Comparison of ENCODE assay signal across 9 cellular contexts in the genomic region with DNA sequence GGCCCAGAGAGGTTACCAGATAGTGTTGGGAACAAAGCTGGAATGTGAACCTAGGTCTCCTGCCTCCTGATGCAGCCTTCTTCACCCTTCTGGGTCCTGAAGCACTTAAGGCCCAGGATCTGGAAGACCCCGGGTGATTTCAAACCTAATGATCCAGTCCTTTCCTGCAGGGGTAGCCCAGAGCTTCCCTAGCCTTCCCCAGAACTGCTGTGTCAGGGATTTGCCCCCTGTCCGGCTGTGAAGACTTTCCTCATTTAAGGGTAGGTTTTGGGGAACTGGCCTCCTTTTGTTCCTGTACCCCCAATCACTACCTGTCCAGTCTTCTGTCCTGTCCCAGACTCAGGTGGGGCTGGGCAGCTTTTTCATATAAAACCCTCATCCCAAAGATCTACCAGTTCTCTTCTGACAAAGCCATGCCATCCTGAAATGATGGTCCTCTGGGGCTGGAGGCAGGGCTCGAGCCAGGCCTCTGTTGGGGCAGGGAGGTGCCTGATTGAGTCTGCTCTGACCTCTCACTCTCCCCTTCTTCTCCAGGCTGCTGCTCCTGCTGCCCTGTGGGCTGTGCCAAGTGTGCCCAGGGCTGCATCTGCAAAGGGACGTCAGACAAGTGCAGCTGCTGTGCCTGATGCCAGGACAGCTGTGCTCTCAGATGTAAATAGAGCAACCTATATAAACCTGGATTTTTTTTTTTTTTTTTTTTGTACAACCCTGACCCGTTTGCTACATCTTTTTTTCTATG. TPM values are rescaled to one million over a fixed set of nuclear protein-coding genes. Genes with fewer than 3 reads are reported as not detected.
DNase-seq lines count a peak whose midpoint lies in the region; ATAC-seq and TF ChIP-seq lines count a peak whose summit lies in the region.
"Had no signal": no experiment of that assay in that cellular context is flagged by ENCODE, and none has a peak within 500 bp of the region (broad histone marks: within the 10 kb centered on the region; RNA-seq: fewer than 3 reads in every experiment).

No MANE protein-coding gene starts in this region.

- H2AFZ ChIP-seq in ACC112 (ENCODE audit: low read length, unreplicated experiment), result no peak overlapping the region
- H2AFZ ChIP-seq in IMR-90 (replicated peaks; ENCODE audit: low read length, poor library complexity), result no peak overlapping the region

- H3K79me1 ChIP-seq in IMR-90 (ENCODE audit: low read depth in 1 of 2, low read length in 2 of 2), result peaks cover 3% of the 10 kb centered on the region in 2 experiments; a peak in 1 of 4 replicates

- H3K9ac ChIP-seq in IMR-90 (ENCODE audit: low read depth, low read length) (no peak overlapping the region; the same call in 1 of the 2 replicates), muscle layer of colon (ENCODE audit: low read length) (no peak overlapping the region)

- no peaks in the 10 kb centered on the region for H3K36me3 ChIP-seq in ACC112 (ENCODE audit: insufficient read depth, low read length)
- no peaks in the 10 kb centered on the region; the same call in 1 of the 2 replicates for H3K36me3 ChIP-seq in IMR-90 (ENCODE audit: control insufficient read depth, insufficient read depth, low read length)
- no peaks in the 10 kb centered on the region for H3K36me3 ChIP-seq in muscle layer of colon (ENCODE audit: insufficient read depth, low read length)

- H3K18ac ChIP-seq in IMR-90 (ENCODE audit: low read depth, low read length), result no peak overlapping the region

- no peaks in the 10 kb centered on the region for H3K9me1 ChIP-seq in IMR-90 (ENCODE audit: insufficient read depth, low read length)

- H3K4ac ChIP-seq in IMR-90 (ENCODE audit: low read depth, low read length), result no peak overlapping the region

- H3K14ac ChIP-seq in IMR-90 (replicated peaks; ENCODE audit: low read depth, low read length), result no peak overlapping the region

- in situ Hi-C loops in IMR-90 (cut with MboI; ENCODE audit: low sequenced_read_pairs), result no loop called here

- H3K56ac ChIP-seq in IMR-90 (ENCODE audit: extremely low read depth, insufficient read depth, low read length), result no peak overlapping the region

- H3K79me2 ChIP-seq in ACC112 (ENCODE audit: control insufficient read depth, insufficient read depth, low read length, unreplicated experiment), result peaks cover 7% of the 10 kb centered on the region

- no peak overlapping the region for H4K91ac ChIP-seq in IMR-90 (ENCODE audit: insufficient read depth, low read depth, low read length)

- no peak overlapping the region for H2BK20ac ChIP-seq in IMR-90 (ENCODE audit: low read depth, low read length)

- TF ChIP-seq RAD21 in IMR-90 (IDR thresholded peaks at IDR 0.05; ENCODE audit: low read length), result no peak

- no peak for TF ChIP-seq CTCF in IMR-90 (conservative IDR thresholded peaks at IDR 0.05; ENCODE audit: low read depth, low read length)

- dilution Hi-C loops in IMR-90 (cut with HindIII; ENCODE audit: low sequenced_read_pairs, unreplicated experiment), result no loop called here

- no peak overlapping the region for H4K5ac ChIP-seq in IMR-90 (ENCODE audit: low read depth, low read length)

- no TSS peak for BruUV-seq in IMR-90 (replicated peaks; lab: Mats Ljungman, UMichigan)

- ATAC-seq in IMR-90 (ENCODE audit: low read depth) (no peak), HG03196 (IDR thresholded peaks at IDR 0.05; ENCODE audit: unreplicated experiment) (no peak)

- H2BK15ac ChIP-seq in IMR-90 (ENCODE audit: low read depth, low read length), result no peak overlapping the region

- POLR2A ChIA-PET in IMR-90 (lab: Charles Lee; ENCODE audit: unreplicated experiment), result no interaction called here

- H3K4me3 ChIP-seq in ACC112 (ENCODE audit: low read depth, low read length), result peak overlapping the region; percentile 91
- H3K4me3 ChIP-seq in IMR-90 (ENCODE audit: insufficient read depth, low read depth, low read length), result no peak overlapping the region
- peak overlapping the region in 1 of 2 donors; percentile 74 for H3K4me3 ChIP-seq in muscle layer of colon (ENCODE audit: low read depth in 1 of 2, low read length in 2 of 2)

- DNase-seq in IMR-90 (no peak), cerebellar cortex (ENCODE audit: low spot score) (peak; percentile 16), SHP77 (lab: John Stamatoyannopoulos, UW) (no peak), ecto neural progenitor cell (ENCODE audit: low spot score) (no peak)
- DNase-seq in activated CD8-positive, alpha-beta memory T cell treated with anti-CD3 and anti-CD28 coated beads, Interleukin-2, amount 50 U/mL, for 4 hours, result no peak
- DNase-seq: GOT3 had no signal

- H4K20me1 ChIP-seq in IMR-90 (ENCODE audit: insufficient read depth, low read length), result no peaks in the 10 kb centered on the region

- no peak overlapping the region for H4K8ac ChIP-seq in IMR-90 (ENCODE audit: low read depth in 2 of 2, low read length in 2 of 2)

- intact Hi-C loops in IMR-90 (cut with micrococcal nuclease), result loop anchor here (5.0 kb wide), 2 partner anchors 56 to 76 kb away; partner anchors contain the start of genes MT1E and MT2A

- peak overlapping the region; percentile 90 for H2AK9ac ChIP-seq in IMR-90 (replicated peaks; ENCODE audit: low read depth, low read length, poor library complexity)

- no peak overlapping the region for H3K27ac ChIP-seq in ACC112 (ENCODE audit: low read depth, low read length)
- no peak overlapping the region for H3K27ac ChIP-seq in IMR-90 (ENCODE audit: insufficient read depth, low read length)
- H3K27ac ChIP-seq in muscle layer of colon (ENCODE audit: low read depth, low read length), result peak overlapping the region; percentile 4

- no peak overlapping the region for H2BK120ac ChIP-seq in IMR-90 (ENCODE audit: low read depth, low read length)

- no CpG with 5 or more reads among the region's 5 CpGs for WGBS in IMR-90 (ENCODE audit: extremely low coverage in 2 of 2, insufficient read length in 1 of 2), 2 experiments

- TF ChIP-seq POLR2A in IMR-90 (IDR thresholded peaks at IDR 0.05; ENCODE audit: low read depth, low read length), result no peak

- no peak overlapping the region for H2BK5ac ChIP-seq in IMR-90 (ENCODE audit: low read depth, low read length, poor library complexity, severe bottlenecking)

- H3K4me1 ChIP-seq in ACC112 (ENCODE audit: control insufficient read depth, insufficient read depth, low read length, unreplicated experiment), result peaks cover 19% of the 10 kb centered on the region
- peaks cover 7% of the 10 kb centered on the region; the same call in 1 of the 2 replicates for H3K4me1 ChIP-seq in IMR-90 (ENCODE audit: control insufficient read depth, insufficient read depth, low read length)
- H3K4me1 ChIP-seq in muscle layer of colon (ENCODE audit: insufficient read depth, low read length), result peaks cover 30% of the 10 kb centered on the region

- CTCF ChIA-PET in IMR-90 (lab: Yijun Ruan, JAX), result interaction anchor here (1.4 to 1.8 kb wide), 2 partner anchors 10 to 18 kb away, joined by 4 to 8 read pairs; no protein-coding TSS in a partner anchor

- 0 out of 2 replicates have a peak overlapping the region, but pooled peaks have one; percentile 44 for H2AK5ac ChIP-seq in IMR-90 (ENCODE audit: low read depth, low read length)

- H3K23ac ChIP-seq in IMR-90 (ENCODE audit: low read depth, low read length), result no peak overlapping the region

- H3K27me3 ChIP-seq in ACC112 (ENCODE audit: insufficient read depth, low read length) (no peaks in the 10 kb centered on the region), IMR-90 (ENCODE audit: control insufficient read depth, insufficient read depth, low read length) (no peaks in the 10 kb centered on the region), muscle layer of colon (ENCODE audit: control insufficient read depth in 1 of 2, insufficient read depth in 2 of 2, low read length in 2 of 2) (no peaks in the 10 kb centered on the region)

- H3K4me2 ChIP-seq in IMR-90 (ENCODE audit: low read depth, low read length), result no peak overlapping the region; the same call in 1 of the 2 replicates

- H3K9me3 ChIP-seq in IMR-90 (ENCODE audit: control insufficient read depth, insufficient read depth, low read length), result peaks cover 3% of the 10 kb centered on the region; the same call in 1 of the 2 replicates
- no peaks in the 10 kb centered on the region for H3K9me3 ChIP-seq in muscle layer of colon (ENCODE audit: low read length)

TF ChIP-seq in IMR-90, 13 proteins besides CTCF, POLR2A, EP300 and RAD21:
- no peak for TF ChIP-seq RCOR1 (IDR thresholded peaks at IDR 0.05; ENCODE audit: insufficient replicate concordance, low read length)
- peak; percentile 76 for TF ChIP-seq MAFK (IDR thresholded peaks at IDR 0.05; ENCODE audit: low read depth, low read length)

RNA-seq across cellular contexts. Expression of gene MT1X, which starts 1.3 kb away (rescaled TPM):
- total RNA-seq in IMR-90 (2012; rRNA removed), result 5.6 and 37.2 TPM in 2 replicates
- polyA plus RNA-seq in IMR-90 (2012; rRNA removed), result 117 and 170 TPM in 2 replicates
- polyA plus RNA-seq in IMR-90 (2012; cell fraction: cytosol; rRNA removed), result 21.5 and 26.9 TPM in 2 replicates
- polyA plus RNA-seq in IMR-90 (2012; cell fraction: nucleus; rRNA removed; ENCODE audit: low replicate concordance), result 12.7 and 14.1 TPM in 2 replicates

RNA-seq across cellular contexts. Expression of gene MT1H, which starts 14.0 kb away (rescaled TPM):
- not detected in 2 replicates for total RNA-seq in IMR-90 (2012; rRNA removed)
- not detected in 2 replicates for polyA plus RNA-seq in IMR-90 (2012; rRNA removed)
- not detected in 2 replicates for polyA plus RNA-seq in IMR-90 (2012; cell fraction: cytosol; rRNA removed)
- polyA plus RNA-seq in IMR-90 (2012; cell fraction: nucleus; rRNA removed; ENCODE audit: low replicate concordance), result not detected in 2 replicates

RNA-seq across cellular contexts. Expression of gene MT1G, which starts 15.7 kb away (rescaled TPM):
- total RNA-seq in IMR-90 (2012; rRNA removed), result not detected in 2 replicates
- polyA plus RNA-seq in IMR-90 (2012; rRNA removed), result 0.48 and 0.56 TPM in 2 replicates
- 0.62 TPM in 1 of 2 replicates, not detected in the other for polyA plus RNA-seq in IMR-90 (2012; cell fraction: cytosol; rRNA removed)
- polyA plus RNA-seq in IMR-90 (2012; cell fraction: nucleus; rRNA removed; ENCODE audit: low replicate concordance), result not detected in 2 replicates

RNA-seq across cellular contexts. Expression of gene MT1F, which starts 25.8 kb away (rescaled TPM):
- not detected in 2 replicates for total RNA-seq in IMR-90 (2012; rRNA removed)
- 0.56 and 1.1 TPM in 2 replicates for polyA plus RNA-seq in IMR-90 (2012; rRNA removed)
- polyA plus RNA-seq in IMR-90 (2012; cell fraction: cytosol; rRNA removed), result 0.73 and 0.95 TPM in 2 replicates
- polyA plus RNA-seq in IMR-90 (2012; cell fraction: nucleus; rRNA removed; ENCODE audit: low replicate concordance), result 0.07 and 0.26 TPM in 2 replicates

RNA-seq across cellular contexts. Expression of gene MT1B, which starts 31.9 kb away (rescaled TPM):
- not detected in 2 replicates for total RNA-seq in IMR-90 (2012; rRNA removed)
- polyA plus RNA-seq in IMR-90 (2012; rRNA removed), result not detected in 2 replicates
- polyA plus RNA-seq in IMR-90 (2012; cell fraction: cytosol; rRNA removed), result not detected in 2 replicates
- polyA plus RNA-seq in IMR-90 (2012; cell fraction: nucleus; rRNA removed; ENCODE audit: low replicate concordance), result not detected in 2 replicates
